34 cellular contexts compared by ENCODE assay signal in genomic region chr10:128506423-128506822, GRCh38.
"Had no signal": no experiment of that assay in that cellular context is flagged by ENCODE, and none has a peak within 500 bp of the region (broad histone marks: within the 10 kb centered on the region; RNA-seq: fewer than 3 reads in every experiment).

No MANE protein-coding gene starts in this region.

- DNase-seq: Karpas-422, Kasumi-1, MG63, MM.1S, MV-4-11, NCI-H1048, NCI-H1092, NCI-H1092 treated with DMSO at 0.1 percent for 48 hours, NCI-H1105, NCI-H1105 treated with DMSO at 0.1 percent for 48 hours, NCI-H1417, NCI-H1417 treated with DMSO at 0.1 percent for 48 hours, NCI-H1436, NCI-H1436 treated with DMSO at 0.1 percent for 48 hours, NCI-H146, NCI-H1694, NCI-H1694 treated with DMSO at 0.1 percent for 48 hours, NCI-H187, NCI-H187 treated with DMSO at 0.1 percent for 48 hours, NCI-H1930, NCI-H2029, NCI-H2029 treated with DMSO at 0.1 percent for 48 hours, NCI-H2081, NCI-H2081 treated with DMSO at 0.1 percent for 48 hours, NCI-H2107, NCI-H2171, NCI-H2171 treated with DMSO at 0.1 percent for 48 hours, NCI-H2227 treated with DMSO at 0.1 percent for 48 hours, NCI-H226, NCI-H345, NCI-H446, NCI-H446 treated with DMSO at 0.1 percent for 48 hours, NCI-H510A, NCI-H510A treated with DMSO at 0.1 percent for 48 hours had no signal

- H3K36me3 ChIP-seq: MG63 had no signal

- H3K4me3 ChIP-seq: MG63 had no signal

- H3K9me3 ChIP-seq: MG63 had no signal
